ENCODE assay signal across 1 cellular context in genomic region chr12:94941440-94941862, GRCh38.
A peak's percentile ranks its signal among the peaks of the same experiment; 100 is the strongest.
TF ChIP-seq lines count a peak whose summit lies in the region.

No MANE protein-coding gene starts in this region.

TF ChIP-seq in IMR-90, 13 proteins besides CTCF, POLR2A, EP300 and RAD21 (continued from another document):
- TF ChIP-seq, protein P1, sequence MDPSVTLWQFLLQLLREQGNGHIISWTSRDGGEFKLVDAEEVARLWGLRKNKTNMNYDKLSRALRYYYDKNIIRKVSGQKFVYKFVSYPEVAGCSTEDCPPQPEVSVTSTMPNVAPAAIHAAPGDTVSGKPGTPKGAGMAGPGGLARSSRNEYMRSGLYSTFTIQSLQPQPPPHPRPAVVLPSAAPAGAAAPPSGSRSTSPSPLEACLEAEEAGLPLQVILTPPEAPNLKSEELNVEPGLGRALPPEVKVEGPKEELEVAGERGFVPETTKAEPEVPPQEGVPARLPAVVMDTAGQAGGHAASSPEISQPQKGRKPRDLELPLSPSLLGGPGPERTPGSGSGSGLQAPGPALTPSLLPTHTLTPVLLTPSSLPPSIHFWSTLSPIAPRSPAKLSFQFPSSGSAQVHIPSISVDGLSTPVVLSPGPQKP (IDR thresholded peaks at IDR 0.05; ENCODE audit: borderline replicate concordance, low read depth, low read length), result no peak
- no peak for TF ChIP-seq RFX5 (IDR thresholded peaks at IDR 0.05; ENCODE audit: low read depth, low read length)
- TF ChIP-seq CEBPB (IDR thresholded peaks at IDR 0.05; ENCODE audit: low read depth, low read length), result peak; percentile 44; the same call in 1 of the 2 replicates
- no peak for TF ChIP-seq NFE2L2 (IDR thresholded peaks at IDR 0.05; ENCODE audit: low read depth, low read length)
TF ChIP-seq in IMR-90: peak in this region for 4.
